Comparison of ENCODE assay signal across 8 cellular contexts in genomic region chr7:20114463-20114862, GRCh38.
DNase-seq lines count a peak whose midpoint lies in the region; ATAC-seq, FAIRE-seq and TF ChIP-seq lines count a peak whose summit lies in the region.

No MANE protein-coding gene starts in this region.

- H3K36me3 ChIP-seq in SU-DHL-6 (ENCODE audit: low read length), result no peaks in the 10 kb centered on the region
- H3K36me3 ChIP-seq in esophagus muscularis mucosa, result no peaks in the 10 kb centered on the region

- peaks cover 0 to 19% (median 6%) of the 10 kb centered on the region in 4 donors for H3K4me1 ChIP-seq in esophagus muscularis mucosa

- WGBS in esophagus muscularis mucosa, result 79% methylated on average over 2 of the region's 2 CpGs

- peaks cover 13% of the 10 kb centered on the region; the same call in 1 of the 2 replicates for H3F3A ChIP-seq in SU-DHL-6 (ENCODE audit: insufficient read depth)

- TF ChIP-seq CTCF in SU-DHL-6 (IDR thresholded peaks at IDR 0.05; ENCODE audit: insufficient read depth, low read length, poor library complexity, severe bottlenecking) (no peak), esophagus muscularis mucosa (IDR thresholded peaks at IDR 0.05) (no peak)

- H3K27me3 ChIP-seq in SU-DHL-6 (ENCODE audit: low read length) (no peaks in the 10 kb centered on the region), esophagus muscularis mucosa (no peaks in the 10 kb centered on the region)

- TF ChIP-seq EP300 in esophagus muscularis mucosa (IDR thresholded peaks at IDR 0.05), result no peak

- ATAC-seq in HG03103 (IDR thresholded peaks at IDR 0.05; ENCODE audit: low read depth, unreplicated experiment), result peak; percentile 89

- no peak overlapping the region for H3K9ac ChIP-seq in SU-DHL-6 (ENCODE audit: low read length)

- no peak overlapping the region for H3K4me3 ChIP-seq in SU-DHL-6 (ENCODE audit: insufficient read depth, low read length, poor library complexity, severe bottlenecking)
- H3K4me3 ChIP-seq in esophagus muscularis mucosa, result no peak overlapping the region

- peak; percentile 97 for FAIRE-seq in GM19239 (lab: Jason Lieb, UNC)

- TF ChIP-seq POLR2A in esophagus muscularis mucosa (IDR thresholded peaks at IDR 0.05; ENCODE audit: low read depth), result no peak

- DNase-seq in AML-193 (lab: John Stamatoyannopoulos, UW) (peak; percentile 93 to 97), GM19239 (ENCODE audit: insufficient read length, low spot score) (peak; percentile 42), mucosa of gallbladder (ENCODE audit: low spot score) (peak; percentile 12), esophagus muscularis mucosa (ENCODE audit: extremely low spot score) (no peak), NCI-H748 treated with DMSO at 0.1 percent for 48 hours (lab: John Stamatoyannopoulos, UW) (no peak), NCI-H1105 (lab: John Stamatoyannopoulos, UW) (no peak)

- no peak overlapping the region for H3K27ac ChIP-seq in SU-DHL-6 (ENCODE audit: low read depth, low read length)
- H3K27ac ChIP-seq in esophagus muscularis mucosa (replicated peaks in 1 of 4), result no peak overlapping the region

- H2AFZ ChIP-seq in SU-DHL-6 (ENCODE audit: low read depth, low read length, severe bottlenecking), result peak overlapping the region; percentile 55

- no peaks in the 10 kb centered on the region for H3K9me3 ChIP-seq in SU-DHL-6 (ENCODE audit: insufficient read depth, low read length)
- no peaks in the 10 kb centered on the region for H3K9me3 ChIP-seq in esophagus muscularis mucosa

- no peaks in the 10 kb centered on the region for H3K79me2 ChIP-seq in SU-DHL-6 (ENCODE audit: insufficient read depth, low read length)

- no peaks in the 10 kb centered on the region for H4K20me1 ChIP-seq in SU-DHL-6 (ENCODE audit: low read depth, low read length)

- no peaks in the 10 kb centered on the region for H3K9me2 ChIP-seq in SU-DHL-6 (replicated peaks; ENCODE audit: insufficient read depth, low read length)

- intact Hi-C loops in esophagus muscularis mucosa (cut with DNase I), result no loop called here

- peak overlapping the region; percentile 36 for H3K4me2 ChIP-seq in SU-DHL-6 (ENCODE audit: low read depth, low read length, poor library complexity, severe bottlenecking)

Comparison
In these comparisons a context has a peak if more than half of its experiments do, and no peak if none do; other contexts are left out.
1. DNase-seq: peak in AML-193 (2 of 2), GM19239 (single experiment) and mucosa of gallbladder (single experiment); none in esophagus muscularis mucosa (single experiment), NCI-H748 treated with DMSO at 0.1 percent for 48 hours (single experiment) and NCI-H1105 (single experiment).